ENCODE assay signal across 8 cellular contexts in the genomic region with DNA sequence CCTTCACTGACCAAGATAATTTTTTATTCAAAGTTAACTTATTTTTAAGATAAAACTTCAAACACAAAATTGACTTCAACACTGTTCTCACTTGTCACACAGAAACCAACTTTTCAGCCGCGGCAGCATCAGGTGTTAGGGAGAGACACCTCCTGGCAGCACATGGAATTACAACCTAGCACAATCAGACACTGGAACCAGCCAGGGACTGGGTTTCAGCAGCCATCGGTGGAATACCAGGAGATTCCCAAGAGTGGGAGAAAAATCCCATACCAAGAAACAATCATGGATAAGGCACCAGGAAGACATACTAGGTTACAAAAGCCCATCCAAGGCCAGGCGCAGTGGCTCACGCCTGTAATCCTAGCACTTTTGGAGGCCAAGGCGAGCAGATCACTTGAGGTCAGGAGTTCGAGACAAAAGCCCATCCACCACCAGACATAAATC.
DNase-seq lines count a peak whose midpoint lies in the region; ATAC-seq and TF ChIP-seq lines count a peak whose summit lies in the region.

No MANE protein-coding gene starts in this region.

- H3K36me3 ChIP-seq in Karpas-422 (ENCODE audit: insufficient read depth, low read length), result no peaks in the 10 kb centered on the region
- H3K36me3 ChIP-seq in adrenal gland (replicated peaks in 1 of 2), result no peaks in the 10 kb centered on the region

- no peak overlapping the region for H3K4me2 ChIP-seq in Karpas-422 (ENCODE audit: low read depth, low read length, poor library complexity, severe bottlenecking)

- WGBS in adrenal gland, 4 donors, result 40 to 49% (median 44%) methylated on average over 7 of the region's 7 CpGs

- no peak overlapping the region for H3K9ac ChIP-seq in Karpas-422 (ENCODE audit: low read length)

- DNase-seq in GM10266 (ENCODE audit: extremely low spot score) (peak; percentile 58), Karpas-422 (peak; percentile 80), T follicular helper cell (ENCODE audit: low read depth) (peak; percentile 29), adrenal gland (peak; percentile 65 to 93 (median 83)), left ventricle myocardium superior (peak; percentile 62), sciatic nerve (ENCODE audit: low spot score) (peak; percentile 87)

- no peak overlapping the region for H2AFZ ChIP-seq in Karpas-422 (ENCODE audit: low read length)

- TF ChIP-seq CTCF in GM10266 (IDR thresholded peaks at IDR 0.05; ENCODE audit: control insufficient read depth, insufficient read depth, low read depth, missing control alignments) (peak; percentile 91), adrenal gland (IDR thresholded peaks at IDR 0.05) (peak; percentile 88 to 98 (median 96))

- H3K9me2 ChIP-seq in Karpas-422 (replicated peaks; ENCODE audit: insufficient read depth, low read length), result no peaks in the 10 kb centered on the region

- H3K9me3 ChIP-seq in Karpas-422 (ENCODE audit: low read length) (no peaks in the 10 kb centered on the region), adrenal gland (replicated peaks in 1 of 3) (no peaks in the 10 kb centered on the region)

- H3K27me3 ChIP-seq in Karpas-422 (ENCODE audit: low read length), result no peaks in the 10 kb centered on the region
- no peaks in the 10 kb centered on the region for H3K27me3 ChIP-seq in adrenal gland

- H3K79me2 ChIP-seq in Karpas-422 (ENCODE audit: low read length), result no peaks in the 10 kb centered on the region

- H3K4me3 ChIP-seq in Karpas-422 (ENCODE audit: low read length) (no peak overlapping the region), adrenal gland (no peak overlapping the region)

- TF ChIP-seq POLR2A in adrenal gland (IDR thresholded peaks at IDR 0.05), result no peak

- H3K4me1 ChIP-seq in Karpas-422 (ENCODE audit: low read length), result peaks cover 24% of the 10 kb centered on the region
- peaks cover 23 to 27% of the 10 kb centered on the region in 2 donors for H3K4me1 ChIP-seq in adrenal gland (replicated peaks in 1 of 2)

- H3K27ac ChIP-seq in Karpas-422 (ENCODE audit: low read length), result no peak overlapping the region
- no peak overlapping the region for H3K27ac ChIP-seq in adrenal gland

- intact Hi-C loops in adrenal gland (cut with DNase I), result loop anchor here in 1 of 2 donors (5.0 kb wide), 1 partner anchor 216 kb away; the partner anchor contains the start of gene RRBP1
- intact Hi-C loops in left ventricle myocardium superior (cut with micrococcal nuclease), result loop anchor here (5.0 kb wide), 2 partner anchors 216 to 391 kb away; partner anchors contain the start of gene RRBP1
- intact Hi-C loops in sciatic nerve (cut with DNase I), result loop anchor here (10.0 kb wide), 1 partner anchor 214 kb away; the partner anchor contains the start of gene RRBP1

- H4K20me1 ChIP-seq in Karpas-422 (ENCODE audit: insufficient read depth, low read depth, low read length), result no peaks in the 10 kb centered on the region

- ATAC-seq in left ventricle myocardium superior, result peak; percentile 59
- peak; percentile 71 for ATAC-seq in sciatic nerve
- ATAC-seq in HG02852 (IDR thresholded peaks at IDR 0.05; ENCODE audit: unreplicated experiment), result no peak
- no peak for ATAC-seq in GM18873 (IDR thresholded peaks at IDR 0.05; ENCODE audit: low FRiP score, unreplicated experiment)

Comparison
In these comparisons a context has a peak if more than half of its experiments do, and no peak if none do; other contexts are left out.
1. DNase-seq: peak in every context shown above with its lines; median percentile 87 in sciatic nerve; 83 in adrenal gland; 80 in Karpas-422; 62 in left ventricle myocardium superior; 58 in GM10266; 29 in T follicular helper cell.
2. ATAC-seq: peak in left ventricle myocardium superior (single experiment) and sciatic nerve (single experiment); none in HG02852 (single experiment) and GM18873 (single experiment).